9 cellular contexts compared by ENCODE assay signal in genomic region chr1:226633541-226634155, GRCh38.
DNase-seq lines count a peak whose midpoint lies in the region; ATAC-seq and TF ChIP-seq lines count a peak whose summit lies in the region.
"Had no signal": no experiment of that assay in that cellular context is flagged by ENCODE, and none has a peak within 500 bp of the region (broad histone marks: within the 10 kb centered on the region; RNA-seq: fewer than 3 reads in every experiment).

No MANE protein-coding gene starts in this region.

- intact Hi-C loops in ascending aorta (cut with DNase I) (loop anchor here (1.0 to 10.0 kb wide), 5 partner anchors 69 to 239 kb away; partner anchors contain the start of genes PSEN2 and STUM), gastrocnemius medialis (cut with DNase I; ENCODE audit: low total_unique reads) (loop anchor here (1.0 to 2.0 kb wide), 3 partner anchors 54 to 195 kb away; no protein-coding TSS in a partner anchor)

- H3K27ac ChIP-seq in ascending aorta (peak overlapping the region; percentile 66 to 76), gastrocnemius medialis (peak overlapping the region; percentile 46 to 71 (median 66))

- H3K9me3 ChIP-seq in ascending aorta (no peaks in the 10 kb centered on the region), gastrocnemius medialis (no peaks in the 10 kb centered on the region)

- no peak for TF ChIP-seq CTCF in ascending aorta (IDR thresholded peaks at IDR 0.05)
- no peak for TF ChIP-seq CTCF in gastrocnemius medialis (IDR thresholded peaks at IDR 0.05 in 4 of 5, conservative IDR thresholded peaks at IDR 0.05 in 1 of 5)
- TF ChIP-seq CTCF in nephron progenitor cell (IDR thresholded peaks at IDR 0.05), result no peak

- in situ Hi-C loops in gastrocnemius medialis (cut with MboI; ENCODE audit: low sequenced_read_pairs in 4 of 4), result loop anchor here (5.0 to 25.0 kb wide), 3 partner anchors 194 to 804 kb away; no protein-coding TSS in a partner anchor

- no peak for TF ChIP-seq POLR2A in gastrocnemius medialis (IDR thresholded peaks at IDR 0.05)

- peaks cover 5% of the 10 kb centered on the region for H3K36me3 Mint-ChIP-seq in nephron progenitor cell (ENCODE audit: low read depth)

- H3K36me3 ChIP-seq in ascending aorta (peaks cover 0 to 21% of the 10 kb centered on the region in 2 donors), gastrocnemius medialis (no peaks in the 10 kb centered on the region)

- H3K27ac Mint-ChIP-seq in nephron progenitor cell, result no peak overlapping the region
- H3K27ac Mint-ChIP-seq: progenitor cell of endocrine pancreas had no signal

- DNase-seq in ascending aorta (ENCODE audit: low spot score in 2 of 2), result peak in 1 of 2 donors; percentile 60
- peak in 1 of 2 donors; percentile 10 for DNase-seq in gastrocnemius medialis
- no peak for DNase-seq in nephron progenitor cell
- no peak for DNase-seq in NCI-H146 treated with DMSO at 0.1 percent for 48 hours (lab: John Stamatoyannopoulos, UW; ENCODE audit: unreplicated experiment)
- no peak for DNase-seq in DMS79 treated with DMSO at 0.1 percent for 48 hours (lab: John Stamatoyannopoulos, UW)

- peaks cover 35% of the 10 kb centered on the region for H3K4me1 Mint-ChIP-seq in nephron progenitor cell

- no peaks in the 10 kb centered on the region for H3K9me3 Mint-ChIP-seq in nephron progenitor cell

- H3K4me1 ChIP-seq in ascending aorta (peaks cover 3 to 14% of the 10 kb centered on the region in 2 donors), gastrocnemius medialis (peaks cover 31 to 41% of the 10 kb centered on the region in 2 donors)

- peaks cover 20% of the 10 kb centered on the region for H3K27me3 Mint-ChIP-seq in nephron progenitor cell (ENCODE audit: low read depth, poor library complexity)
- H3K27me3 Mint-ChIP-seq: progenitor cell of endocrine pancreas had no signal

- H3K27me3 ChIP-seq in ascending aorta, result no peaks in the 10 kb centered on the region
- no peaks in the 10 kb centered on the region for H3K27me3 ChIP-seq in gastrocnemius medialis

- ATAC-seq in GM18861 (IDR thresholded peaks at IDR 0.05; ENCODE audit: unreplicated experiment), result peak; percentile 2
- peak; percentile 7 for ATAC-seq in HG02759 (IDR thresholded peaks at IDR 0.05; ENCODE audit: unreplicated experiment)
- ATAC-seq in gastrocnemius medialis, result peak; percentile 4 to 6
- ATAC-seq in GM21737 (IDR thresholded peaks at IDR 0.05; ENCODE audit: unreplicated experiment), result no peak

- H3K4me3 Mint-ChIP-seq in nephron progenitor cell, result no peak overlapping the region

- H3K4me3 ChIP-seq in ascending aorta, result no peak overlapping the region
- H3K4me3 ChIP-seq in gastrocnemius medialis, result no peak overlapping the region
